19 cellular contexts compared by ENCODE assay signal in the genomic region with DNA sequence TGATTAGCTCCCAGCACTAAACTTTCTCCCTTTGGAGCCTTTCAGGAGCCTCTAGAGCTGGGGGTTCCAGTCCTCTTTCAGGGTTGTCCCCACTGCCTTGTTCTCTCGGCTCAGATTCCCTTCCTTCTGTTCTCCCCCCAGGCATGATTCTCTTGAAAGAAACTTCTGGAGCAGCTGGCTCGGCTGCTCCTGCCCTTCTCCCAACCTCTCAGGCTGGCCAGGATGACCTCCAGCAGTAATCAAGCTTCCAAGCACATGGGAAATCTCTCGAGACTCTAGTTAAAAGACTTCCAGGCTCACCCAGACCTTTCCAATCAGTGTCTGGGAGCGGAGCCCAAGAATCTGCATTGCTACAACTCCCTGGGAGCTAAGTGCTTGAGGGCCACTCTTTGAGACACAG. TPM values are rescaled to one million over a fixed set of nuclear protein-coding genes. Genes with fewer than 3 reads are reported as not detected.
"Had no signal": no experiment of that assay in that cellular context is flagged by ENCODE, and none has a peak within 500 bp of the region (broad histone marks: within the 10 kb centered on the region; RNA-seq: fewer than 3 reads in every experiment).

No MANE protein-coding gene starts in this region.

- H3K4me3 ChIP-seq: gastrocnemius medialis, lung, right atrium auricular region, smooth muscle cell, upper lobe of left lung had no signal

- H3K27me3 Mint-ChIP-seq: activated naive CD8-positive, alpha-beta T cell had no signal

- DNase-seq: activated CD4-positive, CD25-positive, alpha-beta regulatory T cell treated with anti-CD3 and anti-CD28 coated beads, Interleukin-2, amount 50 U/mL, for 72 hours; activated gamma-delta T cell treated with Interleukin-2 at 50 U/mL for 16 hours; activated T-cell treated with anti-CD3 and anti-CD28 coated beads, Interleukin-2, amount 50 U/mL, for 1 hour; cerebellar nuclear complex; dermis blood vessel endothelial cell; gastrocnemius medialis; midbrain; nucleus accumbens; SK-N-SH; stimulated activated CD4-positive, alpha-beta T cell treated with anti-CD3 and anti-CD28 coated beads, Interleukin-4, amount 100 ng/mL, for 4 hours; stimulated activated naive CD8-positive, alpha-beta T cell treated with anti-CD3 and anti-CD28 coated beads, Interleukin-15, Interleukin-2, amounts not matched to agents 100 U/mL and 50 U/mL, for 24 hours; T-helper 1 cell; T1000; upper lobe of left lung had no signal

- ATAC-seq: gastrocnemius medialis; stimulated activated naive CD8-positive, alpha-beta T cell treated with anti-CD3 and anti-CD28 coated beads, Interleukin-15, Interleukin-2, amounts not matched to agents 100 U/mL and 50 U/mL, for 24 hours had no signal

- H3K4me3 Mint-ChIP-seq: activated naive CD8-positive, alpha-beta T cell had no signal

- H3K36me3 Mint-ChIP-seq: activated naive CD8-positive, alpha-beta T cell had no signal

- H3K9me3 ChIP-seq: gastrocnemius medialis, right atrium auricular region, SK-N-SH, upper lobe of left lung had no signal

- H3K27ac Mint-ChIP-seq: activated naive CD8-positive, alpha-beta T cell had no signal

- H3K36me3 ChIP-seq: gastrocnemius medialis, right atrium auricular region, upper lobe of left lung had no signal

- H3K4me2 ChIP-seq: SK-N-SH had no signal

- H3K27me3 ChIP-seq: right atrium auricular region had no signal

- H3K9me2 ChIP-seq: SK-N-SH had no signal

- H3K9ac ChIP-seq: SK-N-SH had no signal

RNA-seq across cellular contexts. Expression of a gene that starts 3.6 kb away (rescaled TPM):
- total RNA-seq: dermis blood vessel endothelial cell, myocyte had no signal
